8 cellular contexts compared by ENCODE assay signal in genomic region chr12:24561882-24562760, GRCh38.
A peak's percentile ranks its signal among the peaks of the same experiment; 100 is the strongest.
DNase-seq lines count a peak whose midpoint lies in the region; ATAC-seq and TF ChIP-seq lines count a peak whose summit lies in the region.

No MANE protein-coding gene starts in this region.

- H3K27me3 ChIP-seq in heart right ventricle, result peaks cover 0 to 58% (median 23%) of the 10 kb centered on the region in 7 donors

- peak; percentile 51 for DNase-seq in activated CD4-positive, alpha-beta T cell treated with anti-CD3 and anti-CD28 coated beads for 36 hours
- no peak for DNase-seq in activated CD4-positive, alpha-beta T cell treated with anti-CD3 and anti-CD28 coated beads, Interleukin-2, amount 50 U/mL, for 1 hour
- peak; percentile 23 to 41 for DNase-seq in NCI-H1930 (lab: John Stamatoyannopoulos, UW)
- DNase-seq in activated naive CD8-positive, alpha-beta T cell treated with anti-CD3 and anti-CD28 coated beads for 36 hours, result peak; percentile 4
- DNase-seq in heart right ventricle, result peak; percentile 48 to 69
- DNase-seq in osteocyte (ENCODE audit: extremely low spot score, unreplicated experiment), result peak; percentile 89
- no peak for DNase-seq in NK-92 (lab: John Stamatoyannopoulos, UW; ENCODE audit: unreplicated experiment)
- DNase-seq in OCI-LY7 (ENCODE audit: low spot score), result no peak

- H4K20me1 ChIP-seq in OCI-LY7 (ENCODE audit: insufficient read depth, low read length), result no peaks in the 10 kb centered on the region

- intact Hi-C loops in activated CD4-positive, alpha-beta T cell treated with anti-CD3 and anti-CD28 coated beads for 36 hours (cut with DNase I, micrococcal nuclease), result loop anchor here in 1 of 2 experiments (5.0 kb wide), 1 partner anchor 275 kb away; no protein-coding TSS in a partner anchor
- intact Hi-C loops in heart right ventricle (cut with DNase I), result loop anchor here in 1 of 10 donors (1.0 kb wide), 1 partner anchor 26 kb away; no protein-coding TSS in a partner anchor
- intact Hi-C loops in OCI-LY7 (cut with micrococcal nuclease; ENCODE audit: unreplicated experiment), result no loop called here

- peaks cover 59% of the 10 kb centered on the region for H3K27me3 Mint-ChIP-seq in activated CD4-positive, alpha-beta T cell treated with anti-CD3 and anti-CD28 coated beads for 36 hours
- peaks cover 77% of the 10 kb centered on the region for H3K27me3 Mint-ChIP-seq in activated naive CD8-positive, alpha-beta T cell treated with anti-CD3 and anti-CD28 coated beads for 36 hours
- no peaks in the 10 kb centered on the region for H3K27me3 Mint-ChIP-seq in osteocyte (ENCODE audit: unreplicated experiment)

- no peak overlapping the region for H2AFZ ChIP-seq in OCI-LY7 (ENCODE audit: low read length)

- H3K4me1 ChIP-seq in heart right ventricle, result peaks cover 0 to 19% (median 7%) of the 10 kb centered on the region in 9 donors
- no peaks in the 10 kb centered on the region for H3K4me1 ChIP-seq in OCI-LY7 (ENCODE audit: insufficient read depth, low read length, poor library complexity, severe bottlenecking)

- 0 to 1% methylated on average over 60 to 70 of the region's 74 CpGs for WGBS in heart right ventricle, 2 donors

- H3K4me3 ChIP-seq in heart right ventricle (peak overlapping the region; percentile 59 to 80 (median 72)), OCI-LY7 (ENCODE audit: low read depth, low read length, poor library complexity, severe bottlenecking) (no peak overlapping the region)

- CTCF ChIA-PET in activated CD4-positive, alpha-beta T cell treated with anti-CD3 and anti-CD28 coated beads for 36 hours (lab: Charles Lee), result no interaction called here
- CTCF ChIA-PET in OCI-LY7 (lab: Charles Lee; ENCODE audit: unreplicated experiment), result no interaction called here

- no peaks in the 10 kb centered on the region for H3K36me3 ChIP-seq in heart right ventricle
- H3K36me3 ChIP-seq in OCI-LY7 (ENCODE audit: insufficient read depth, low read length), result no peaks in the 10 kb centered on the region

- no peaks in the 10 kb centered on the region for H3K9me2 ChIP-seq in OCI-LY7 (ENCODE audit: insufficient read depth, low read length)

- POLR2A ChIA-PET in activated CD4-positive, alpha-beta T cell treated with anti-CD3 and anti-CD28 coated beads for 36 hours (lab: Charles Lee), result no interaction called here
- POLR2A ChIA-PET in OCI-LY7 (lab: Charles Lee), result no interaction called here

- H3K4me2 ChIP-seq in OCI-LY7 (ENCODE audit: low read length), result no peak overlapping the region

- no peaks in the 10 kb centered on the region for H3K9me3 ChIP-seq in heart right ventricle
- H3K9me3 ChIP-seq in OCI-LY7 (ENCODE audit: low read length), result no peaks in the 10 kb centered on the region

- no peaks in the 10 kb centered on the region for H3K36me3 Mint-ChIP-seq in activated CD4-positive, alpha-beta T cell treated with anti-CD3 and anti-CD28 coated beads for 36 hours (ENCODE audit: low read depth)
- no peaks in the 10 kb centered on the region for H3K36me3 Mint-ChIP-seq in activated naive CD8-positive, alpha-beta T cell treated with anti-CD3 and anti-CD28 coated beads for 36 hours
- H3K36me3 Mint-ChIP-seq in osteocyte (ENCODE audit: unreplicated experiment), result no peaks in the 10 kb centered on the region

- peaks cover 15% of the 10 kb centered on the region for H3K4me1 Mint-ChIP-seq in activated CD4-positive, alpha-beta T cell treated with anti-CD3 and anti-CD28 coated beads for 36 hours
- peaks cover 14% of the 10 kb centered on the region for H3K4me1 Mint-ChIP-seq in activated naive CD8-positive, alpha-beta T cell treated with anti-CD3 and anti-CD28 coated beads for 36 hours
- peaks cover 24% of the 10 kb centered on the region for H3K4me1 Mint-ChIP-seq in osteocyte (ENCODE audit: unreplicated experiment)

- peak; percentile 53 for ATAC-seq in activated CD4-positive, alpha-beta T cell treated with anti-CD3 and anti-CD28 coated beads for 36 hours
- ATAC-seq in heart right ventricle, result peak; percentile 82 to 89 (median 85)

- no peaks in the 10 kb centered on the region for H3K9me3 Mint-ChIP-seq in activated CD4-positive, alpha-beta T cell treated with anti-CD3 and anti-CD28 coated beads for 36 hours (ENCODE audit: low read depth)
- H3K9me3 Mint-ChIP-seq in activated naive CD8-positive, alpha-beta T cell treated with anti-CD3 and anti-CD28 coated beads for 36 hours, result no peaks in the 10 kb centered on the region
- no peaks in the 10 kb centered on the region for H3K9me3 Mint-ChIP-seq in osteocyte (ENCODE audit: unreplicated experiment)

- TF ChIP-seq CTCF in heart right ventricle (IDR thresholded peaks at IDR 0.05) (no peak), osteocyte (IDR thresholded peaks at IDR 0.05) (no peak), OCI-LY7 (conservative IDR thresholded peaks at IDR 0.05; ENCODE audit: low read length) (no peak)

- peak overlapping the region; percentile 26 for H3K27ac Mint-ChIP-seq in activated CD4-positive, alpha-beta T cell treated with anti-CD3 and anti-CD28 coated beads for 36 hours
- H3K27ac Mint-ChIP-seq in activated naive CD8-positive, alpha-beta T cell treated with anti-CD3 and anti-CD28 coated beads for 36 hours, result no peak overlapping the region
- H3K27ac Mint-ChIP-seq in osteocyte (ENCODE audit: unreplicated experiment), result peak overlapping the region; percentile 84

- peak overlapping the region; percentile 69 for H3K4me3 Mint-ChIP-seq in activated CD4-positive, alpha-beta T cell treated with anti-CD3 and anti-CD28 coated beads for 36 hours
- peak overlapping the region; percentile 80 for H3K4me3 Mint-ChIP-seq in activated naive CD8-positive, alpha-beta T cell treated with anti-CD3 and anti-CD28 coated beads for 36 hours
- peak overlapping the region; percentile 98 for H3K4me3 Mint-ChIP-seq in osteocyte (ENCODE audit: unreplicated experiment)

- no peaks in the 10 kb centered on the region for H3K79me2 ChIP-seq in OCI-LY7 (ENCODE audit: insufficient read depth, low read depth, low read length)

- no TSS peak for BruUV-seq in OCI-LY7 (replicated peaks; lab: Mats Ljungman, UMichigan)

- H3K27ac ChIP-seq in heart right ventricle, result peak overlapping the region; percentile 29 to 82 (median 78)
- no peak overlapping the region for H3K27ac ChIP-seq in OCI-LY7 (ENCODE audit: low read depth, low read length, poor library complexity, severe bottlenecking)

Comparison
In these comparisons a context has a peak if more than half of its experiments do, and no peak if none do; other contexts are left out.
1. DNase-seq: peak in activated CD4-positive, alpha-beta T cell treated with anti-CD3 and anti-CD28 coated beads for 36 hours (single experiment), NCI-H1930 (2 of 2), activated naive CD8-positive, alpha-beta T cell treated with anti-CD3 and anti-CD28 coated beads for 36 hours (single experiment), heart right ventricle (2 of 2) and osteocyte (single experiment); none in activated CD4-positive, alpha-beta T cell treated with anti-CD3 and anti-CD28 coated beads, Interleukin-2, amount 50 U/mL, for 1 hour (single experiment), NK-92 (single experiment) and OCI-LY7 (single experiment).
2. Peak in every context shown above with its lines, with median percentiles within 50 percentile points of each other: H3K4me3 Mint-ChIP-seq.